Comparison of ENCODE assay signal across 8 cellular contexts in the genomic region with DNA sequence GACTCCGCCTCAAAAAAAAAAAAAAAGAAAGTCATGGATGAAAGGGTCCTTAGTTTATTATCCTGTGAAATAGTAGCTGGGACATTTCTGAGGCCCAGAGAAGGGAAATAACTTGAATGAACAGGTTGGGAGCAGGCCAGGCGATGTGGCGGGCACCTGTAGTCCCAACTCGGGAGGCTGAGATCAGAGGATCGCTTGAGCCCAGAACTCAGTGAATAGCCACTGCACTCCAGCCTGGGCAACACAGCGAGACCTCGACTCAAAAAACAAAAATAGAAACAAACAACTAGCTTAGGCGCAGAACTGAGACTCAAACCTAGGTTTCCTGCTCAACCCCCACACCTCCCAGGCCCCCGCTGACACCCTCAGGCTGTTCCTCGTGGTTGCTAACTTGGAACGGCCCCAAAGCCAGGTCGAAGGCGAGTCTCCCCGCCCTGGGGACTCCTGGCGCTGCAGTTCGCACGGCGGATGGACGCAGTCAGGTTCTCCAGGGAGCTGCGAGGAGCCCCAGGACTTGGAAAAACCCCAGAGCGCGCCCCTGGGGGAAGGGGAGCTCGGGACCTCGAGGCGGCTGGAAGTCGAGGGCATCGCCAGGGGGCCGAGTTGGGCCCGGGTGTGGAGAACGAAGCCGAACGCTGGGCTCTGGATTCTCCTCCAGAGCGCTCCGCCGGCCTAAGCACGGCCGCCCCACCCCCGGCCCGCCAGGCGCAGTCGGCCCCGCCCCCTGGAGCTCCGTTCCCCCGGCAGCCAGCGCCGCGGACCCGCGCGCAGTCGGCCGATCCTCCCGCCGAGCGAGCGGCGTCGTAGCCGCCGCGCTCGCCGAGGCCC. TPM values are rescaled to one million over a fixed set of nuclear protein-coding genes. Genes with fewer than 3 reads are reported as not detected.
A peak's percentile ranks its signal among the peaks of the same experiment; 100 is the strongest.
DNase-seq lines count a peak whose midpoint lies in the region; ATAC-seq and TF ChIP-seq lines count a peak whose summit lies in the region.

A gene with protein sequence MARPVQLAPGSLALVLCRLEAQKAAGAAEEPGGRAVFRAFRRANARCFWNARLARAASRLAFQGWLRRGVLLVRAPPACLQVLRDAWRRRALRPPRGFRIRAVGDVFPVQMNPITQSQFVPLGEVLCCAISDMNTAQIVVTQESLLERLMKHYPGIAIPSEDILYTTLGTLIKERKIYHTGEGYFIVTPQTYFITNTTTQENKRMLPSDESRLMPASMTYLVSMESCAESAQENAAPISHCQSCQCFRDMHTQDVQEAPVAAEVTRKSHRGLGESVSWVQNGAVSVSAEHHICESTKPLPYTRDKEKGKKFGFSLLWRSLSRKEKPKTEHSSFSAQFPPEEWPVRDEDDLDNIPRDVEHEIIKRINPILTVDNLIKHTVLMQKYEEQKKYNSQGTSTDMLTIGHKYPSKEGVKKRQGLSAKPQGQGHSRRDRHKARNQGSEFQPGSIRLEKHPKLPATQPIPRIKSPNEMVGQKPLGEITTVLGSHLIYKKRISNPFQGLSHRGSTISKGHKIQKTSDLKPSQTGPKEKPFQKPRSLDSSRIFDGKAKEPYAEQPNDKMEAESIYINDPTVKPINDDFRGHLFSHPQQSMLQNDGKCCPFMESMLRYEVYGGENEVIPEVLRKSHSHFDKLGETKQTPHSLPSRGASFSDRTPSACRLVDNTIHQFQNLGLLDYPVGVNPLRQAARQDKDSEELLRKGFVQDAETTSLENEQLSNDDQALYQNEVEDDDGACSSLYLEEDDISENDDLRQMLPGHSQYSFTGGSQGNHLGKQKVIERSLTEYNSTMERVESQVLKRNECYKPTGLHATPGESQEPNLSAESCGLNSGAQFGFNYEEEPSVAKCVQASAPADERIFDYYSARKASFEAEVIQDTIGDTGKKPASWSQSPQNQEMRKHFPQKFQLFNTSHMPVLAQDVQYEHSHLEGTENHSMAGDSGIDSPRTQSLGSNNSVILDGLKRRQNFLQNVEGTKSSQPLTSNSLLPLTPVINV (plus strand): TSS at position 768 of the 828 bp plus-strand sequence. CDS start 93 bp downstream, outside the sequence.

- no peaks in the 10 kb centered on the region for H3K27me3 Mint-ChIP-seq in activated T-helper 17 cell treated with anti-CD3 and anti-CD28 coated beads, Interleukin-2, amount 50 U/mL, for 72 hours
- H3K27me3 Mint-ChIP-seq in neural progenitor cell (ENCODE audit: insufficient read depth, low read depth) = peaks cover 11% of the 10 kb centered on the region

- H3K9ac ChIP-seq in neural progenitor cell = peak within 1 kb of the TSS; percentile 60

- H3K4me3 ChIP-seq in AG04450 (ENCODE audit: low read depth, low read length) (peak within 1 kb of the TSS; percentile 63), PC-9 (peak within 1 kb of the TSS; percentile 89), fibroblast of mammary gland (ENCODE audit: control insufficient read depth, low read depth, low read length) (peak within 1 kb of the TSS; percentile 50), neural progenitor cell (peak within 1 kb of the TSS; percentile 92), suprapubic skin (peak within 1 kb of the TSS; percentile 69)

- no peak within 1 kb of the TSS for H3K27ac Mint-ChIP-seq in activated T-helper 17 cell treated with anti-CD3 and anti-CD28 coated beads, Interleukin-2, amount 50 U/mL, for 72 hours
- H3K27ac Mint-ChIP-seq in neural progenitor cell = peak within 1 kb of the TSS; percentile 95

- no peak; the same call in 1 of the 2 replicates for TF ChIP-seq CTCF in AG04450 (IDR thresholded peaks at IDR 0.05; ENCODE audit: low read depth, low read length)
- no peak for TF ChIP-seq CTCF in PC-9 (conservative IDR thresholded peaks at IDR 0.05)
- TF ChIP-seq CTCF in fibroblast of mammary gland (conservative IDR thresholded peaks at IDR 0.05; ENCODE audit: control insufficient read depth, insufficient read depth, low read depth, low read length) = no peak
- TF ChIP-seq CTCF in neural progenitor cell (IDR thresholded peaks at IDR 0.05) = no peak
- TF ChIP-seq CTCF in suprapubic skin (IDR thresholded peaks at IDR 0.05) = no peak

- no peaks in the 10 kb centered on the region for H3K4me1 Mint-ChIP-seq in activated T-helper 17 cell treated with anti-CD3 and anti-CD28 coated beads, Interleukin-2, amount 50 U/mL, for 72 hours
- peaks cover 21% of the 10 kb centered on the region for H3K4me1 Mint-ChIP-seq in neural progenitor cell

- ATAC-seq in GM18909 (IDR thresholded peaks at IDR 0.05; ENCODE audit: poor library complexity, unreplicated experiment) (peak; percentile 72), HG03460 (IDR thresholded peaks at IDR 0.05; ENCODE audit: unreplicated experiment) (peak; percentile 51)
- peak; percentile 89 for ATAC-seq in activated T-helper 17 cell treated with anti-CD3 and anti-CD28 coated beads, Interleukin-2, amount 50 U/mL, for 72 hours (replicated peaks)

- BruUV-seq in PC-9 (replicated peaks; lab: Mats Ljungman, UMichigan) = no TSS peak

- peak within 1 kb of the TSS; percentile 74 for H3K4me3 Mint-ChIP-seq in activated T-helper 17 cell treated with anti-CD3 and anti-CD28 coated beads, Interleukin-2, amount 50 U/mL, for 72 hours
- peak within 1 kb of the TSS; percentile 92 for H3K4me3 Mint-ChIP-seq in neural progenitor cell

- no peaks in the 10 kb centered on the region for H3K9me3 ChIP-seq in AG04450 (ENCODE audit: control insufficient read depth, insufficient read depth, low read length)
- H3K9me3 ChIP-seq in PC-9 (ENCODE audit: insufficient read depth, low read depth) = no peaks in the 10 kb centered on the region
- no peaks in the 10 kb centered on the region for H3K9me3 ChIP-seq in neural progenitor cell (ENCODE audit: low read depth)
- H3K9me3 ChIP-seq in suprapubic skin = no peaks in the 10 kb centered on the region

- no peaks in the 10 kb centered on the region for H3K9me3 Mint-ChIP-seq in activated T-helper 17 cell treated with anti-CD3 and anti-CD28 coated beads, Interleukin-2, amount 50 U/mL, for 72 hours
- H3K9me3 Mint-ChIP-seq in neural progenitor cell = no peaks in the 10 kb centered on the region

- H3K36me3 Mint-ChIP-seq in activated T-helper 17 cell treated with anti-CD3 and anti-CD28 coated beads, Interleukin-2, amount 50 U/mL, for 72 hours (ENCODE audit: low read depth) = no peaks in the 10 kb centered on the region
- H3K36me3 Mint-ChIP-seq in neural progenitor cell = no peaks in the 10 kb centered on the region

- H3K9me2 ChIP-seq in PC-9 (ENCODE audit: insufficient read depth) = no peaks in the 10 kb centered on the region

- intact Hi-C loops in PC-9 (cut with micrococcal nuclease; ENCODE audit: unreplicated experiment) = no loop called here

- no peak for TF ChIP-seq POLR2A in suprapubic skin (IDR thresholded peaks at IDR 0.05)

- DNase-seq in AG04450 (ENCODE audit: low read depth, low spot score) = no peak
- peak; percentile 73 to 81 for DNase-seq in PC-9
- DNase-seq in fibroblast of mammary gland (ENCODE audit: low read depth) = peak; percentile 39
- peak; percentile 91 for DNase-seq in neural progenitor cell (ENCODE audit: low spot score)
- DNase-seq in suprapubic skin (ENCODE audit: low spot score in 2 of 2) = no peak

- POLR2A ChIA-PET in AG04450 (lab: Yijun Ruan, JAX) (interaction anchor here (0.6 to 1.0 kb wide), 4 partner anchors 22 to 967 kb away, joined by 3 to 4 read pairs (median 3); no protein-coding TSS in a partner anchor), PC-9 (lab: Charles Lee; ENCODE audit: unreplicated experiment) (interaction anchor here (0.5 to 0.7 kb wide), 3 partner anchors 42 to 673 kb away, joined by 3 to 4 read pairs (median 3); no protein-coding TSS in a partner anchor)

- no peaks in the 10 kb centered on the region for H3K79me2 ChIP-seq in PC-9 (ENCODE audit: low read depth)
- H3K79me2 ChIP-seq in neural progenitor cell (ENCODE audit: low read depth) = peaks cover 41% of the 10 kb centered on the region

- no peak within 1 kb of the TSS for H3K27ac ChIP-seq in AG04450 (ENCODE audit: low read depth, low read length)
- H3K27ac ChIP-seq in PC-9 = no peak within 1 kb of the TSS
- peak within 1 kb of the TSS; percentile 66 for H3K27ac ChIP-seq in neural progenitor cell
- H3K27ac ChIP-seq in suprapubic skin = no peak within 1 kb of the TSS

- H2AFZ ChIP-seq in PC-9 (peak within 1 kb of the TSS; percentile 87), neural progenitor cell (replicated peaks) (peak within 1 kb of the TSS; percentile 89)

- no peak for TF ChIP-seq EP300 in suprapubic skin (IDR thresholded peaks at IDR 0.05)

- H3K27me3 ChIP-seq in AG04450 (ENCODE audit: control insufficient read depth, insufficient read depth, low read length) = peaks cover 23% of the 10 kb centered on the region
- no peaks in the 10 kb centered on the region for H3K27me3 ChIP-seq in PC-9 (ENCODE audit: insufficient read depth, low read depth)
- H3K27me3 ChIP-seq in neural progenitor cell = peaks cover 5% of the 10 kb centered on the region
- peaks cover 11% of the 10 kb centered on the region for H3K27me3 ChIP-seq in suprapubic skin

- H3K4me1 ChIP-seq in PC-9 (replicated peaks; ENCODE audit: insufficient read depth) (0 out of 2 replicates have a peak, but pooled peaks cover 13% of the 10 kb centered on the region), neural progenitor cell (peaks cover 19% of the 10 kb centered on the region), suprapubic skin (peaks cover 11% of the 10 kb centered on the region)

- WGBS in suprapubic skin = 12% methylated on average over 18 of the region's 63 CpGs

- no peaks in the 10 kb centered on the region for H4K20me1 ChIP-seq in PC-9 (ENCODE audit: insufficient read depth)
- no peaks in the 10 kb centered on the region for H4K20me1 ChIP-seq in neural progenitor cell (ENCODE audit: low read depth)

- CTCF ChIA-PET in AG04450 (lab: Charles Lee) (interaction anchor here (0.6 kb wide), 1 partner anchor 51 kb away, joined by 6 read pairs; no protein-coding TSS in a partner anchor), PC-9 (lab: Charles Lee) (interaction anchor here (0.5 to 1.0 kb wide), 7 partner anchors 12 to 809 kb away, joined by 3 to 12 read pairs (median 5); a partner anchor contains a TSS)

- H3K4me2 ChIP-seq in PC-9 (peak within 1 kb of the TSS; percentile 91), neural progenitor cell (peak within 1 kb of the TSS; percentile 98)

- H3K36me3 ChIP-seq in PC-9 (ENCODE audit: low read depth) = no peaks in the 10 kb centered on the region
- no peaks in the 10 kb centered on the region for H3K36me3 ChIP-seq in neural progenitor cell
- no peaks in the 10 kb centered on the region for H3K36me3 ChIP-seq in suprapubic skin

- peaks cover 10% of the 10 kb centered on the region; the same call in 1 of the 2 replicates for H3F3A ChIP-seq in PC-9 (ENCODE audit: insufficient read depth, low read depth)
- H3F3A ChIP-seq in neural progenitor cell (ENCODE audit: low read depth) = peaks cover 39% of the 10 kb centered on the region

RNA-seq across cellular contexts. Expression of the gene that starts here (rescaled TPM):
- 0.07 and 0.12 TPM in 2 replicates for polyA plus RNA-seq in AG04450 (2011; rRNA removed)
- polyA minus RNA-seq in AG04450 (2011; rRNA and poly(A)+ RNA removed) = 0.17 and 0.18 TPM in 2 replicates
- total RNA-seq in PC-9 (2021) (3.9 and 4.4 TPM in 2 replicates), neural progenitor cell (ENCODE audit: low replicate concordance) (35.9 and 53.9 TPM in 2 replicates), suprapubic skin (1 to 10 TPM in 3 of 4 donors, under 1 TPM in 1; 0.64 to 2.2 (median 1.4) TPM)
- total RNA-seq in activated T-helper 17 cell treated with anti-CD3 and anti-CD28 coated beads, Interleukin-2, amount 50 U/mL, for 72 hours = under 1 TPM; 0.21 to 0.39 TPM

Comparison
In these comparisons a context has a peak if more than half of its experiments do, and no peak if none do; other contexts are left out.
1. Peak in ATAC-seq in activated T-helper 17 cell treated with anti-CD3 and anti-CD28 coated beads, Interleukin-2, amount 50 U/mL, for 72 hours; RNA of the gene not detected or under 1 TPM.
2. DNase-seq: peak in PC-9 (2 of 2), fibroblast of mammary gland (single experiment) and neural progenitor cell (single experiment); none in AG04450 (single experiment) and suprapubic skin (0 of 2).
3. Peak in every context shown above with its lines, with median percentiles within 50 percentile points of each other: H3K4me3 ChIP-seq and ATAC-seq.